1 cellular context compared by ENCODE assay signal in the genomic region with DNA sequence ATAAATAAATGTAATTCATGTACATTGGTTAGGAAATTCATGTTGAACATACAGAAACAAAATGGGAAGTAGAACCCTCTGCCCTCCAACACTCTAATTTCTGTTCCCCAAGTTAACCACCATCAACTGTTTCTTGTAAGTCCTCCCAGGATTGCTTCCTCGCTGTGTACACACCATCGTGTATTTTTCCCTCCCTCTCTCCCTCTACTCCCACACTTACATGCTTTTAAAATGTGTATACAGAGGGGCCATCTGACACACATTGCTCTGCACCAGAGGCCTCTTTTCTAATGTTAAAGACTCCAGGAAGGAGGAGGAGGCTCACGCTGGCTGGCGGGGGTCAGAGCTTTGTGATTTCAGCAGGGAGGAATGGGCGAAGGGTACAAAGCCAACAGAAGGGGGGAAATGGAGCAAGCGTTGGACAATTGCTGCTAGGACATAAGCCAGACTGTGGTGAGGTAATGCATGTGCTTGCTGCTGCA.
TF ChIP-seq lines count a peak whose summit lies in the region.

No MANE protein-coding gene starts in this region.

TF ChIP-seq in SK-N-SH, 30 proteins besides CTCF, POLR2A, EP300 and RAD21 (continued from another document):
- TF ChIP-seq USF1 (IDR thresholded peaks at IDR 0.05; ENCODE audit: borderline replicate concordance, low read depth): no peak
